ENCODE assay signal across 10 cellular contexts in the genomic region with DNA sequence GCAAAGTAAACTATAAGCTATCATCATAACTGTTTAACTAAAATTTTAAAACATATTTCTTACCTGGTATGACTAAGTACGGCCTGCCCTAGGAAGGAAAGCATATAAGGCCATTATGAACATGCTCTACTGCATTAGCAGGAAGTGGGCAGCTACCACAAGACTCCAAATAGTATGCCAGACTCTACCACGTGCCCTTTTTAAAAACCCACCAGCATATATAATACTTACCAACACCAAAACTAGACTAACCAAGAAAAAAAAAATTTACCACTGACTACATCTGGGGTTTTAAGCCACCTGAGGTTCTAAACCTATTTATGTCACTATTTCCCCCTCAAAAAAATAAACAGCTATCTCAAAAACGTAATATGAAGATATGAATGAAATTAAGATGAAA. TPM values are rescaled to one million over a fixed set of nuclear protein-coding genes. Genes with fewer than 3 reads are reported as not detected.
A peak's percentile ranks its signal among the peaks of the same experiment; 100 is the strongest.
DNase-seq lines count a peak whose midpoint lies in the region; ATAC-seq and FAIRE-seq lines count a peak whose summit lies in the region.
"Had no signal": no experiment of that assay in that cellular context is flagged by ENCODE, and none has a peak within 500 bp of the region (broad histone marks: within the 10 kb centered on the region; RNA-seq: fewer than 3 reads in every experiment).

No MANE protein-coding gene starts in this region.

- no peak overlapping the region for H2BK15ac ChIP-seq in mesendoderm (replicated peaks; ENCODE audit: low read depth)

- H2BK5ac ChIP-seq in mesendoderm (ENCODE audit: low read length): no peak overlapping the region

- no peak overlapping the region for H3K4me2 ChIP-seq in mesendoderm (ENCODE audit: low read length)

- no peak overlapping the region for H2BK120ac ChIP-seq in mesendoderm (ENCODE audit: low read depth, low read length)

- H3K27ac ChIP-seq in mesendoderm (ENCODE audit: low read depth, low read length): no peak overlapping the region
- H3K27ac ChIP-seq: body of pancreas had no signal

- H3K27me3 ChIP-seq in mesendoderm (ENCODE audit: insufficient read depth, low read length, poor library complexity): no peaks in the 10 kb centered on the region
- H3K27me3 ChIP-seq: body of pancreas had no signal

- no peak overlapping the region for H2AK5ac ChIP-seq in mesendoderm (ENCODE audit: low read length)

- no peak overlapping the region for H4K8ac ChIP-seq in mesendoderm (ENCODE audit: low read depth, low read length)

- peak; percentile 95 for ATAC-seq in HG03159 (IDR thresholded peaks at IDR 0.05; ENCODE audit: unreplicated experiment)
- ATAC-seq: body of pancreas had no signal

- peak; percentile 92 for FAIRE-seq in GM19239 (lab: Jason Lieb, UNC)
- FAIRE-seq: G401.6 had no signal

- H4K5ac ChIP-seq in mesendoderm (ENCODE audit: low read length): no peak overlapping the region

- no peak overlapping the region for H3K9ac ChIP-seq in mesendoderm (ENCODE audit: low read length)

- H3K4me3 ChIP-seq in mesendoderm (ENCODE audit: low read length): no peak overlapping the region
- H3K4me3 ChIP-seq: body of pancreas had no signal

- no peaks in the 10 kb centered on the region for H3K4me1 ChIP-seq in mesendoderm (ENCODE audit: control insufficient read depth, low read depth, low read length)
- H3K4me1 ChIP-seq: body of pancreas had no signal

- H3K36me3 ChIP-seq in mesendoderm (ENCODE audit: control insufficient read depth, insufficient read depth, low read length): no peaks in the 10 kb centered on the region

- peaks cover 13% of the 10 kb centered on the region for H3K79me2 ChIP-seq in mesendoderm (ENCODE audit: control insufficient read depth, insufficient read depth, low read length)

- no peak overlapping the region for H3K4ac ChIP-seq in mesendoderm (ENCODE audit: low read depth, low read length)

- no peak overlapping the region for H3K18ac ChIP-seq in mesendoderm (ENCODE audit: low read length)

- in situ Hi-C loops in ACHN (cut with HindIII; ENCODE audit: low pct_ligation_motif_present, low pct_unique_long_range_greater_than_20kb, low sequenced_read_pairs): no loop called here

- WGBS in mesendoderm (ENCODE audit: extremely low coverage, insufficient coverage, low lambda C conversion rate): no CpG with 5 or more reads among the region's 3 CpGs

- no peak overlapping the region for H3K56ac ChIP-seq in mesendoderm (ENCODE audit: low read length)

- peaks cover 22% of the 10 kb centered on the region for H3K79me1 ChIP-seq in mesendoderm (ENCODE audit: low read length)

- DNase-seq in ACHN (peak; percentile 54), GM19239 (ENCODE audit: insufficient read length, low spot score) (peak; percentile 44), renal cortical epithelial cell (ENCODE audit: low read depth) (peak; percentile 51), mesendoderm (no peak), NCI-H128 (lab: John Stamatoyannopoulos, UW; ENCODE audit: unreplicated experiment) (no peak), NCI-H526 treated with DMSO at 0.1 percent for 48 hours (lab: John Stamatoyannopoulos, UW) (no peak)
- peak; percentile 51 to 53 for DNase-seq in activated CD4-positive, alpha-beta T cell treated with anti-CD3 and anti-CD28 coated beads for 4 hours

- H3K23ac ChIP-seq in mesendoderm (ENCODE audit: low read length): no peak overlapping the region

RNA-seq across cellular contexts. Expression of a gene that starts 30.1 kb away (rescaled TPM):
- total RNA-seq in renal cortical epithelial cell: 62.2 and 133 TPM in 2 replicates
- polyA plus RNA-seq in mesendoderm (2013, experiment 1 of 2): 34.4 TPM
- polyA plus RNA-seq in mesendoderm (2013, experiment 2 of 2): 32.5 TPM

Comparison
In these comparisons a context has a peak if more than half of its experiments do, and no peak if none do; other contexts are left out.
1. DNase-seq: peak in ACHN (single experiment), GM19239 (single experiment), activated CD4-positive, alpha-beta T cell treated with anti-CD3 and anti-CD28 coated beads for 4 hours (2 of 2) and renal cortical epithelial cell (single experiment); none in mesendoderm (single experiment), NCI-H128 (single experiment) and NCI-H526 treated with DMSO at 0.1 percent for 48 hours (single experiment).